ENCODE assay signal across 31 cellular contexts in the genomic region with DNA sequence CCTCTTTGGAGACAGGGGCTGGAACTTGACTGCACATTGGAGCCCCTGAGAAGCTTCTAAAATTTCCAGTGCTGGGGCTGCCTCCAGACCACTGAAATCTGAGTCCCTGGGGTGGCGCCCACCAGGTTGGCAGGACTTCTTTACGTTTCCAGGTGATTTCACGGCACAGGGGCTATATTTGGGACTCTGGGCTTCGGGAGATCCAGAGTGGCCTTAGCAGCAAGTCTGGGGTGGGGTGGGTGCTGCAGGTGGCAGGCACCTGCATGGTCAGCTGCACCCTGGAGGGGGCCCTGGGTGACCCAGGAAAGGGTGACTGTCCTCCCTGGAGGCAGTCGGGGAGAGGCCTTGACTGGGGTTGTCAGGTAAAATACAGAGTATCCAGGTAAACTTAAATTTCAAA.
"Had no signal": no experiment of that assay in that cellular context is flagged by ENCODE, and none has a peak within 500 bp of the region (broad histone marks: within the 10 kb centered on the region; RNA-seq: fewer than 3 reads in every experiment).

No MANE protein-coding gene starts in this region.

- H3K9me3 Mint-ChIP-seq: activated CD4-positive, alpha-beta memory T cell treated with anti-CD3 and anti-CD28 coated beads, Interleukin-2, amount 10 ng/mL, durations not matched to agents 7 days and 5 days; activated CD4-positive, alpha-beta T cell treated with anti-CD3 and anti-CD28 coated beads, Interleukin-2, amount 10 ng/mL, durations not matched to agents 24 days and 14 days; activated naive CD4-positive, alpha-beta T cell treated with anti-CD3 and anti-CD28 coated beads for 36 hours; activated naive CD4-positive, alpha-beta T cell treated with anti-CD3 and anti-CD28 coated beads, Interleukin-2, amount 50 U/mL, for 72 hours; activated naive CD8-positive, alpha-beta T cell treated with anti-CD3 and anti-CD28 coated beads for 36 hours; activated T-cell treated with anti-CD3 and anti-CD28 coated beads, Interleukin-2, amount 50 U/mL, for 24 hours; T-helper 1 cell treated with Interleukin-12 subunit alpha and Interleukin-12 subunit beta and Interleukin-4 antibody, amounts not matched to agents 30 μg/mL and 1 μg/mL, for 36 hours; T-helper 2 cell treated with Interferon-gamma antibody and Interleukin-4, amounts not matched to agents 5 μg/mL and 100 μg/mL, for 36 hours had no signal

- H3K4me1 ChIP-seq: adrenal gland, body of pancreas, breast epithelium had no signal

- DNase-seq: activated B cell treated with CpG ODN at 0.5 μM for 24 hours; activated CD4-positive, alpha-beta memory T cell treated with anti-CD3 and anti-CD28 coated beads, Interleukin-2, amount 10 ng/mL, durations not matched to agents 7 days and 5 days; activated CD4-positive, alpha-beta T cell treated with anti-CD3 and anti-CD28 coated beads for 4 hours; activated CD4-positive, alpha-beta T cell treated with anti-CD3 and anti-CD28 coated beads, Interleukin-2, amount 10 ng/mL, durations not matched to agents 24 days and 14 days; activated CD4-positive, alpha-beta T cell treated with anti-CD3 and anti-CD28 coated beads, Interleukin-2, amount 50 U/mL, for 48 hours; activated CD4-positive, CD25-positive, alpha-beta regulatory T cell treated with anti-CD3 and anti-CD28 coated beads, Interleukin-2, amount 50 U/mL, for 72 hours; activated CD8-positive, alpha-beta memory T cell treated with anti-CD3 and anti-CD28 coated beads for 24 hours; activated CD8-positive, alpha-beta memory T cell treated with anti-CD3 and anti-CD28 coated beads, Interleukin-2, amount 10 ng/mL, durations not matched to agents 7 days and 5 days; activated CD8-positive, alpha-beta memory T cell treated with anti-CD3 and anti-CD28 coated beads, Interleukin-2, amount 50 U/mL, for 48 hours; activated CD8-positive, alpha-beta T cell treated with anti-CD3 and anti-CD28 coated beads, Interleukin-2, amount 10 ng/mL, durations not matched to agents 7 days and 5 days; activated gamma-delta T cell treated with Interleukin-2 at 50 U/mL for 16 hours; activated naive CD4-positive, alpha-beta T cell; activated naive CD4-positive, alpha-beta T cell treated with anti-CD3 and anti-CD28 coated beads for 36 hours; activated naive CD4-positive, alpha-beta T cell treated with anti-CD3 and anti-CD28 coated beads, Interleukin-2, amount 50 U/mL, for 16 hours; activated naive CD8-positive, alpha-beta T cell treated with anti-CD3 and anti-CD28 coated beads for 36 hours; activated T-cell treated with anti-CD3 and anti-CD28 coated beads, Interleukin-2, amount 50 U/mL, for 24 hours; activated T-cell treated with anti-CD3 and anti-CD28 coated beads, Interleukin-2, amount 50 U/mL, for 48 hours; adrenal gland; amniotic stem cell; aorta; body of pancreas; brain microvascular endothelial cell; central memory CD4-positive, alpha-beta T cell; T-helper 1 cell; T-helper 2 cell; T-helper 9 cell had no signal

- H3K27ac ChIP-seq: adrenal gland, body of pancreas, brain microvascular endothelial cell, breast epithelium, VCaP had no signal

- H3K27me3 ChIP-seq: adrenal gland, body of pancreas, brain microvascular endothelial cell, breast epithelium had no signal

- H3K9me3 ChIP-seq: adrenal gland, body of pancreas, breast epithelium had no signal

- H3K36me3 ChIP-seq: adrenal gland, brain microvascular endothelial cell, breast epithelium had no signal

- H3K36me3 Mint-ChIP-seq: activated CD8-positive, alpha-beta memory T cell treated with anti-CD3 and anti-CD28 coated beads, Interleukin-2, amount 10 ng/mL, durations not matched to agents 7 days and 5 days; activated naive CD4-positive, alpha-beta T cell treated with anti-CD3 and anti-CD28 coated beads, Interleukin-2, amount 50 U/mL, for 72 hours; activated naive CD8-positive, alpha-beta T cell treated with anti-CD3 and anti-CD28 coated beads for 36 hours had no signal

- H3K27me3 Mint-ChIP-seq: activated B cell treated with CpG ODN at 0.5 μM for 24 hours; activated CD4-positive, alpha-beta T cell treated with anti-CD3 and anti-CD28 coated beads, Interleukin-2, amount 10 ng/mL, durations not matched to agents 24 days and 14 days; activated CD8-positive, alpha-beta memory T cell treated with anti-CD3 and anti-CD28 coated beads, Interleukin-2, amount 10 ng/mL, durations not matched to agents 7 days and 5 days had no signal

- H3K4me1 Mint-ChIP-seq: activated B cell treated with CpG ODN at 0.5 μM for 24 hours; activated CD4-positive, alpha-beta memory T cell treated with anti-CD3 and anti-CD28 coated beads, Interleukin-2, amount 10 ng/mL, durations not matched to agents 7 days and 5 days; activated CD4-positive, alpha-beta T cell treated with anti-CD3 and anti-CD28 coated beads, Interleukin-2, amount 10 ng/mL, durations not matched to agents 24 days and 14 days; activated CD8-positive, alpha-beta memory T cell treated with anti-CD3 and anti-CD28 coated beads, Interleukin-2, amount 10 ng/mL, durations not matched to agents 7 days and 5 days; activated naive CD8-positive, alpha-beta T cell treated with anti-CD3 and anti-CD28 coated beads for 36 hours had no signal

- H3K4me3 ChIP-seq: adrenal gland, body of pancreas, breast epithelium had no signal

- H3K27ac Mint-ChIP-seq: activated B cell treated with CpG ODN at 0.5 μM for 24 hours; activated CD4-positive, alpha-beta memory T cell treated with anti-CD3 and anti-CD28 coated beads, Interleukin-2, amount 10 ng/mL, durations not matched to agents 7 days and 5 days; activated CD4-positive, alpha-beta T cell treated with anti-CD3 and anti-CD28 coated beads, Interleukin-2, amount 10 ng/mL, durations not matched to agents 24 days and 14 days; activated CD8-positive, alpha-beta memory T cell treated with anti-CD3 and anti-CD28 coated beads, Interleukin-2, amount 10 ng/mL, durations not matched to agents 7 days and 5 days; activated CD8-positive, alpha-beta T cell treated with anti-CD3 and anti-CD28 coated beads, Interleukin-2, amount 10 ng/mL, durations not matched to agents 7 days and 5 days; activated naive CD4-positive, alpha-beta T cell treated with anti-CD3 and anti-CD28 coated beads for 36 hours; activated naive CD4-positive, alpha-beta T cell treated with anti-CD3 and anti-CD28 coated beads, Interleukin-2, amount 50 U/mL, for 72 hours; activated naive CD8-positive, alpha-beta T cell treated with anti-CD3 and anti-CD28 coated beads for 36 hours; activated T-cell treated with anti-CD3 and anti-CD28 coated beads, Interleukin-2, amount 50 U/mL, for 24 hours; T-helper 1 cell treated with Interleukin-12 subunit alpha and Interleukin-12 subunit beta and Interleukin-4 antibody, amounts not matched to agents 30 μg/mL and 1 μg/mL, for 36 hours; T-helper 2 cell treated with Interferon-gamma antibody and Interleukin-4, amounts not matched to agents 5 μg/mL and 100 μg/mL, for 36 hours had no signal

- ATAC-seq: activated CD8-positive, alpha-beta memory T cell treated with anti-CD3 and anti-CD28 coated beads, Interleukin-2, amount 10 ng/mL, durations not matched to agents 7 days and 5 days; activated CD8-positive, alpha-beta T cell treated with anti-CD3 and anti-CD28 coated beads, Interleukin-2, amount 10 ng/mL, durations not matched to agents 7 days and 5 days; activated naive CD4-positive, alpha-beta T cell treated with anti-CD3 and anti-CD28 coated beads, Interleukin-2, amount 50 U/mL, for 72 hours; body of pancreas had no signal

- H3K4me3 Mint-ChIP-seq: activated B cell treated with CpG ODN at 0.5 μM for 24 hours; activated CD4-positive, alpha-beta memory T cell treated with anti-CD3 and anti-CD28 coated beads, Interleukin-2, amount 10 ng/mL, durations not matched to agents 7 days and 5 days; activated CD4-positive, alpha-beta T cell treated with anti-CD3 and anti-CD28 coated beads, Interleukin-2, amount 10 ng/mL, durations not matched to agents 24 days and 14 days; activated CD8-positive, alpha-beta memory T cell treated with anti-CD3 and anti-CD28 coated beads, Interleukin-2, amount 10 ng/mL, durations not matched to agents 7 days and 5 days; activated CD8-positive, alpha-beta T cell treated with anti-CD3 and anti-CD28 coated beads, Interleukin-2, amount 10 ng/mL, durations not matched to agents 7 days and 5 days; activated naive CD4-positive, alpha-beta T cell treated with anti-CD3 and anti-CD28 coated beads for 36 hours; activated naive CD8-positive, alpha-beta T cell treated with anti-CD3 and anti-CD28 coated beads for 36 hours; activated T-cell treated with anti-CD3 and anti-CD28 coated beads, Interleukin-2, amount 50 U/mL, for 24 hours; T-helper 1 cell treated with Interleukin-12 subunit alpha and Interleukin-12 subunit beta and Interleukin-4 antibody, amounts not matched to agents 30 μg/mL and 1 μg/mL, for 36 hours; T-helper 2 cell treated with Interferon-gamma antibody and Interleukin-4, amounts not matched to agents 5 μg/mL and 100 μg/mL, for 36 hours had no signal
